In the genomic region with DNA sequence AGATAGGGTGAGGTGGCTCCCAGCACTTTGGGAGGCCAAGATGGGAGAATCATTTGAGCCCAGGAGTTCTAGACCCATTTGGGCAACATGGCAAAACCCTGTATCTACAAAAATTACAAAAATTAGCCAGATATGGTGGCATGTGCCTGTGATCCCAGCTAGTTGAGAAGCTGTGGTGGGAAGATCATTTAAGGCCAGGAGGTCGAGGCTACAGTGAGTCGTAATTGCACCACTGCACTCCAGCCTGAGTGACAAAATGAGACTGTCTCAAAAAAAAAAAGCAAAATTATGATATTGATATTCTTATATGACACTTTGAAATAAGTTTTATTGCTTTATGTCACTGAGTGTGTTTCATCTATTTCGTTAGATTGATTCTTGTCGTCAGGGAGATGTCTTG, we compare ENCODE assay signal across 14 cellular contexts.
"Had no signal": no experiment of that assay in that cellular context is flagged by ENCODE, and none has a peak within 500 bp of the region (broad histone marks: within the 10 kb centered on the region; RNA-seq: fewer than 3 reads in every experiment).

No MANE protein-coding gene starts in this region.

- DNase-seq: activated naive CD4-positive, alpha-beta T cell treated with Interleukin-2 at 50 U/mL for 16 hours; anterior cingulate cortex; brain microvascular endothelial cell; cortex of kidney; effector CD4-positive, alpha-beta T cell; heart right ventricle; left cardiac atrium; lower lobe of right lung; midbrain; ovary; spleen; stimulated activated naive CD8-positive, alpha-beta T cell treated with anti-CD3 and anti-CD28 coated beads, Interleukin-15, amount 100 ng/mL, for 72 hours had no signal

- FAIRE-seq: endothelial cell of umbilical vein, frontal cortex had no signal

- H3K4me3 ChIP-seq: heart right ventricle, lower lobe of right lung, ovary, spleen had no signal
